9 cellular contexts compared by ENCODE assay signal in the genomic region with DNA sequence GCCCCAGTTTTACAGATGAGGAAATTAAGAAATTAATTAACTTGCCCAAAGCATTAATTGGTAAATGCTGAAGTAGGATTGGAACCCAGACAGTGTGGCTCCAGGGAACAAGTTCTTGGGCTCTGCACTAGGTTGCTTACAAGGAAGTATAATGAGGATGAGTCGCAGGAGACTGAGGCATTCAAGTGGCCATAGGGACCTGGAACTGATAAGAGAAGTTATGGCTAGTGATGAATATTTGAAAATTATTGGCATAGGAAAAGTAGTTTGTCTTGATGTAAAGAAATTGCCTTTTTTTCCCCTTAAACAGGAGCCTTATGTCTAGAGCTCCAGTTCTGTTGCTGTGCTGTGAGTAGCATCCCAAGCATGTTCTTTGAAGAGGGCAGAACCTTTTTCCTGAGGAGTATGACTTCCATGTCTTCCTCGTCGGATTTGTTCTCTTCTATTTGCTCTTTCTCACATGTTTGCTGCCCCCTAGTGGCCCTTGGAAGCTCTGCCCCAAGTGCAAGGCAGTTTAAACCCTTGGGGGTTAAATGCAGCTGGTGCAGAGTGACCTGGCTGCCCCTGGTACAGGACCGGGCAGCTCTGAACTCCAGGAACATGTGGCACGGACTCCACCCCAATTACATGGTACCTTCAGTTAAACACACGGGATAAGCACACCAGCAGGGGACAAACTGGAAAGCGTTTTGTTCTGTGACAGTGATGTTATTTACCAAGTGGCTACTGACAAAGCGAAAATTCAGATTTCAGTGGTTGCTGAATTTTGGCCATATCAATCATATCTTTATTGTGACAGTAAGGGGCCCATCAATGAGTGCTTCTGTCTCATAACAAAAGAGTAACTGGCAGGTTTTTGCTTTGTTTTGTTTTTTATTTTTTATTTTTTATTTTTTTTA.
DNase-seq lines count a peak whose midpoint lies in the region; ATAC-seq and TF ChIP-seq lines count a peak whose summit lies in the region.
"Had no signal": no experiment of that assay in that cellular context is flagged by ENCODE, and none has a peak within 500 bp of the region (broad histone marks: within the 10 kb centered on the region; RNA-seq: fewer than 3 reads in every experiment).

No MANE protein-coding gene starts in this region.

- H3K9me3 ChIP-seq in MG63: peaks cover 17% of the 10 kb centered on the region

- H3K36me3 ChIP-seq in MG63: peaks cover 4% of the 10 kb centered on the region

- TF ChIP-seq CTCF in glutamatergic neuron (IDR thresholded peaks at IDR 0.05; ENCODE audit: partially characterized antibody, unreplicated experiment): peak; percentile 98

- H3K9me3 Mint-ChIP-seq in glutamatergic neuron (ENCODE audit: unreplicated experiment): peaks cover 1% of the 10 kb centered on the region

- H3K36me3 Mint-ChIP-seq in glutamatergic neuron (ENCODE audit: unreplicated experiment): no peaks in the 10 kb centered on the region
- H3K36me3 Mint-ChIP-seq: activated naive CD8-positive, alpha-beta T cell had no signal

- H3K4me1 Mint-ChIP-seq in glutamatergic neuron (ENCODE audit: low read depth, unreplicated experiment): peaks cover 2% of the 10 kb centered on the region

- no peak overlapping the region for H3K27ac Mint-ChIP-seq in glutamatergic neuron (ENCODE audit: unreplicated experiment)
- H3K27ac Mint-ChIP-seq: activated naive CD8-positive, alpha-beta T cell had no signal

- DNase-seq in DMS 273 (lab: John Stamatoyannopoulos, UW; ENCODE audit: unreplicated experiment) (peak; percentile 94), MG63 (peak; percentile 56), SK-N-DZ (ENCODE audit: low spot score) (peak; percentile 88), glutamatergic neuron (peak; percentile 81), pons (ENCODE audit: low spot score) (peak; percentile 84), ureter (ENCODE audit: low spot score) (peak; percentile 65)
- peak; percentile 7 to 31 (median 16) for DNase-seq in activated naive CD4-positive, alpha-beta T cell (lab: John Stamatoyannopoulos, UW)

- H3K27me3 Mint-ChIP-seq in glutamatergic neuron (ENCODE audit: unreplicated experiment): no peaks in the 10 kb centered on the region

- peak; percentile 79 for ATAC-seq in GM21576 (IDR thresholded peaks at IDR 0.05; ENCODE audit: unreplicated experiment)

- no peaks in the 10 kb centered on the region for H3K27me3 ChIP-seq in MG63

- H3K4me3 Mint-ChIP-seq in glutamatergic neuron (ENCODE audit: unreplicated experiment): no peak overlapping the region
- H3K4me3 Mint-ChIP-seq: activated naive CD8-positive, alpha-beta T cell had no signal

- no peak overlapping the region for H3K4me3 ChIP-seq in MG63

Comparison
In these comparisons a context has a peak if more than half of its experiments do, and no peak if none do; other contexts are left out.
1. DNase-seq: peak in every context shown above with its lines; median percentile 94 in DMS 273; 88 in SK-N-DZ; 84 in pons; 81 in glutamatergic neuron; 65 in ureter; 56 in MG63; 16 in activated naive CD4-positive, alpha-beta T cell.